Comparison of ENCODE assay signal across 9 cellular contexts in genomic region chr17:76909971-76910760, GRCh38. TPM values are rescaled to one million over a fixed set of nuclear protein-coding genes. Genes with fewer than 3 reads are reported as not detected.
DNase-seq lines count a peak whose midpoint lies in the region; ATAC-seq, FAIRE-seq and TF ChIP-seq lines count a peak whose summit lies in the region.
"Had no signal": no experiment of that assay in that cellular context is flagged by ENCODE, and none has a peak within 500 bp of the region (broad histone marks: within the 10 kb centered on the region; RNA-seq: fewer than 3 reads in every experiment).

No MANE protein-coding gene starts in this region.

- no peak overlapping the region for H3K4ac ChIP-seq in H9 (ENCODE audit: low read depth, low read length)

- H3K4me1 Mint-ChIP-seq in H9 = peaks cover 16 to 34% of the 10 kb centered on the region in 2 experiments
- H3K4me1 Mint-ChIP-seq in T-helper 17 cell = peaks cover 5% of the 10 kb centered on the region
- H3K4me1 Mint-ChIP-seq in osteocyte (ENCODE audit: unreplicated experiment) = no peaks in the 10 kb centered on the region
- H3K4me1 Mint-ChIP-seq: central memory CD8-positive, alpha-beta T cell had no signal

- WGBS in H9 (ENCODE audit: extremely low coverage, insufficient read length, low lambda C conversion rate) = no CpG with 5 or more reads among the region's 13 CpGs

- no peak overlapping the region for H2BK15ac ChIP-seq in H9 (ENCODE audit: low read depth, low read length)

- TF ChIP-seq CTCF in H9 (conservative IDR thresholded peaks at IDR 0.05) (no peak), endothelial cell of umbilical vein (IDR thresholded peaks at IDR 0.05; ENCODE audit: extremely low read depth in 1 of 2, insufficient read depth in 1 of 2, low read depth in 1 of 2, low read length in 2 of 2) (no peak), osteocyte (IDR thresholded peaks at IDR 0.05) (no peak)

- no peak overlapping the region for H4K91ac ChIP-seq in H9 (ENCODE audit: insufficient read length, low read depth, low read length)

- H3K27ac ChIP-seq in H9 (ENCODE audit: insufficient read length, low read depth, low read length) (no peak overlapping the region), endothelial cell of umbilical vein (ENCODE audit: insufficient read depth, low read depth, low read length) (no peak overlapping the region)

- H3K9me3 ChIP-seq in H9 (ENCODE audit: control insufficient read depth, low read depth, low read length) (no peaks in the 10 kb centered on the region), T-helper 17 cell (ENCODE audit: control insufficient read depth, low read length, poor library complexity, severe bottlenecking) (no peaks in the 10 kb centered on the region), endothelial cell of umbilical vein (replicated peaks; ENCODE audit: control insufficient read depth, insufficient read depth, low read length) (no peaks in the 10 kb centered on the region)

- H3K79me1 ChIP-seq in H9 (ENCODE audit: insufficient read depth, low read depth, low read length, poor library complexity, severe bottlenecking) = no peaks in the 10 kb centered on the region

- H2BK120ac ChIP-seq in H9 (ENCODE audit: low read depth, low read length, poor library complexity, severe bottlenecking) = no peak overlapping the region

- peaks cover 0 to 4% of the 10 kb centered on the region in 2 experiments; a peak in 2 of 5 replicates for H3K9me3 Mint-ChIP-seq in H9
- peaks cover 6% of the 10 kb centered on the region for H3K9me3 Mint-ChIP-seq in osteocyte (ENCODE audit: unreplicated experiment)
- H3K9me3 Mint-ChIP-seq: central memory CD8-positive, alpha-beta T cell had no signal

- POLR2A ChIA-PET in endothelial cell of umbilical vein (lab: Charles Lee) = no interaction called here

- H3K36me3 ChIP-seq in endothelial cell of umbilical vein (ENCODE audit: control insufficient read depth in 2 of 2, extremely low read depth in 1 of 2, insufficient read depth in 2 of 2, low read length in 2 of 2) = no peaks in the 10 kb centered on the region

- ATAC-seq in T-helper 17 cell (peak; percentile 36), GM21360 (IDR thresholded peaks at IDR 0.05; ENCODE audit: unreplicated experiment) (no peak)

- H3K27me3 Mint-ChIP-seq in H9 (ENCODE audit: low read depth) = no peaks in the 10 kb centered on the region; the same call in 1 of the 2 replicates
- peaks cover 35% of the 10 kb centered on the region for H3K27me3 Mint-ChIP-seq in T-helper 17 cell
- H3K27me3 Mint-ChIP-seq in osteocyte (ENCODE audit: unreplicated experiment) = peaks cover 10% of the 10 kb centered on the region

- dilution Hi-C loops in endothelial cell of umbilical vein (cut with MboI; ENCODE audit: extremely low pct_ligation_motif_present, low sequenced_read_pairs) = no loop called here

- H3K4me1 ChIP-seq in H9 (ENCODE audit: insufficient read depth, low read length) = peaks cover 4% of the 10 kb centered on the region; the same call in 1 of the 2 replicates
- no peaks in the 10 kb centered on the region for H3K4me1 ChIP-seq in endothelial cell of umbilical vein (ENCODE audit: control insufficient read depth, extremely low read depth, insufficient read depth, low read length)

- no peak overlapping the region for H4K8ac ChIP-seq in H9 (replicated peaks; ENCODE audit: insufficient read length, low read depth, low read length)

- H3K4me2 ChIP-seq in H9 (ENCODE audit: insufficient read depth, insufficient read length, low read length) (no peak overlapping the region), endothelial cell of umbilical vein (ENCODE audit: insufficient read depth, low read length) (no peak overlapping the region)

- CTCF ChIA-PET in endothelial cell of umbilical vein (lab: Charles Lee) = interaction anchor here (1.3 kb wide), 1 partner anchor 146 kb away, joined by 7 read pairs; no protein-coding TSS in a partner anchor

- BruUV-seq in endothelial cell of umbilical vein (replicated peaks; lab: Mats Ljungman, UMichigan) = no TSS peak

- H3K27ac Mint-ChIP-seq in H9 = peak overlapping the region in 1 of 3 experiments; percentile 76; a peak in 1 of 7 replicates
- no peak overlapping the region for H3K27ac Mint-ChIP-seq in T-helper 17 cell
- no peak overlapping the region for H3K27ac Mint-ChIP-seq in osteocyte (ENCODE audit: unreplicated experiment)

- H4K5ac ChIP-seq in H9 (ENCODE audit: insufficient read length, low read depth, low read length) = no peak overlapping the region

- peak; percentile 64 for FAIRE-seq in endothelial cell of umbilical vein (lab: Jason Lieb, UNC)

- no peak for TF ChIP-seq POLR2A in endothelial cell of umbilical vein (IDR thresholded peaks at IDR 0.05; ENCODE audit: low read depth, low read length)

- H2BK5ac ChIP-seq in H9 (ENCODE audit: insufficient read length, low read length) = no peak overlapping the region

- H2AFZ ChIP-seq in H9 (ENCODE audit: low read length) (no peak overlapping the region), endothelial cell of umbilical vein (ENCODE audit: low read depth, low read length) (no peak overlapping the region)

- H2BK20ac ChIP-seq in H9 (ENCODE audit: low read depth, low read length, poor library complexity, severe bottlenecking) = no peak overlapping the region

- no peak overlapping the region for H3K9ac ChIP-seq in H9 (ENCODE audit: extremely low read depth, insufficient read length, low read length)
- H3K9ac ChIP-seq in endothelial cell of umbilical vein (replicated peaks; ENCODE audit: extremely low read depth, insufficient read depth, low read length) = no peak overlapping the region

- H3K27me3 ChIP-seq in H9 (ENCODE audit: insufficient read depth, low read length) = no peaks in the 10 kb centered on the region
- no peaks in the 10 kb centered on the region for H3K27me3 ChIP-seq in endothelial cell of umbilical vein (ENCODE audit: control insufficient read depth in 2 of 2, insufficient read depth in 2 of 2, low read length in 2 of 2)

- no peak overlapping the region for H3K4me3 ChIP-seq in endothelial cell of umbilical vein (replicated peaks in 1 of 3; ENCODE audit: insufficient read depth in 1 of 3, low read depth in 1 of 3, low read length in 3 of 3)

- no peak overlapping the region for H3K18ac ChIP-seq in H9 (ENCODE audit: insufficient read length, low read depth, low read length)

- no peaks in the 10 kb centered on the region for H3K79me2 ChIP-seq in H9 (ENCODE audit: insufficient read depth, low read length)
- no peaks in the 10 kb centered on the region for H3K79me2 ChIP-seq in endothelial cell of umbilical vein (ENCODE audit: control insufficient read depth, insufficient read depth, low read length)

- H2AK5ac ChIP-seq in H9 (ENCODE audit: insufficient read length, low read length) = no peak overlapping the region

- H3K56ac ChIP-seq in H9 (ENCODE audit: insufficient read length, low read depth, low read length) = no peak overlapping the region

- no peak overlapping the region for H2BK12ac ChIP-seq in H9 (ENCODE audit: insufficient read length, low read depth, low read length)

- no peak overlapping the region for H3K23ac ChIP-seq in H9 (ENCODE audit: insufficient read length, low read depth, low read length)

- no peak overlapping the region for H3K14ac ChIP-seq in H9 (ENCODE audit: insufficient read depth, low read length)

- intact Hi-C loops in endothelial cell of umbilical vein (cut with micrococcal nuclease) = no loop called here

- H3T11ph ChIP-seq in H9 (ENCODE audit: low read length) = no peak overlapping the region

- H3K36me3 Mint-ChIP-seq in H9 (ENCODE audit: insufficient read depth in 1 of 3, low read depth in 3 of 3) = peaks cover 2 to 13% (median 3%) of the 10 kb centered on the region in 3 experiments; a peak in 6 of 7 replicates
- peaks cover 4% of the 10 kb centered on the region for H3K36me3 Mint-ChIP-seq in T-helper 17 cell (ENCODE audit: low read depth)
- H3K36me3 Mint-ChIP-seq in osteocyte (ENCODE audit: unreplicated experiment) = no peaks in the 10 kb centered on the region

- DNase-seq in H9 (peak; percentile 89), T-helper 17 cell (peak in 1 of 3 donors; percentile 18), endothelial cell of umbilical vein (ENCODE audit: low read depth, low spot score) (peak; percentile 53), occipital lobe (lab: John Stamatoyannopoulos, UW) (peak; percentile 76), osteocyte (ENCODE audit: extremely low spot score, unreplicated experiment) (no peak), NCI-H82 (lab: John Stamatoyannopoulos, UW) (no peak), midbrain (lab: John Stamatoyannopoulos, UW) (no peak)

- H3K4me3 Mint-ChIP-seq in H9 = peak overlapping the region in 1 of 2 experiments; percentile 16; a peak in 1 of 5 replicates
- no peak overlapping the region for H3K4me3 Mint-ChIP-seq in T-helper 17 cell
- no peak overlapping the region for H3K4me3 Mint-ChIP-seq in osteocyte (ENCODE audit: unreplicated experiment)
- H3K4me3 Mint-ChIP-seq: central memory CD8-positive, alpha-beta T cell had no signal

- no peaks in the 10 kb centered on the region for H3K9me1 ChIP-seq in endothelial cell of umbilical vein (replicated peaks; ENCODE audit: control insufficient read depth, extremely low read depth, insufficient read depth, low read length)

- H3K23me2 ChIP-seq in H9 (ENCODE audit: insufficient read length, low read depth, low read length, poor library complexity, severe bottlenecking) = no peaks in the 10 kb centered on the region

- H4K20me1 ChIP-seq in H9 (ENCODE audit: control insufficient read depth, insufficient read depth, insufficient read length) = no peaks in the 10 kb centered on the region
- no peaks in the 10 kb centered on the region for H4K20me1 ChIP-seq in endothelial cell of umbilical vein (replicated peaks; ENCODE audit: control insufficient read depth, extremely low read depth, insufficient read depth, low read length)

TF ChIP-seq in endothelial cell of umbilical vein, 7 proteins besides CTCF, POLR2A, EP300 and RAD21 (continues in another document):
- TF ChIP-seq POLR2AphosphoS5 (IDR thresholded peaks at IDR 0.05; ENCODE audit: insufficient read depth, low read depth, low read length) (no peak), GATA2 (IDR thresholded peaks at IDR 0.05; ENCODE audit: insufficient read depth, insufficient read length, low read depth, low read length) (no peak), MYC (IDR thresholded peaks at IDR 0.05; ENCODE audit: low read depth, low read length) (no peak)

RNA-seq across cellular contexts. Expression of gene MGAT5B, which starts 42.0 kb away (rescaled TPM):
- total RNA-seq in H9 (2021) (4.6 and 4.9 TPM in 2 replicates), T-helper 17 cell (1 to 10 TPM in 1 of 2 donors, under 1 TPM in 1; 0.55 to 1.4 TPM), endothelial cell of umbilical vein (2.1 and 2.3 TPM in 2 replicates), occipital lobe (23.7 TPM), osteocyte (0.40 and 0.55 TPM in 2 replicates)
- 1.7 and 1.9 TPM in 2 replicates for polyA plus RNA-seq in endothelial cell of umbilical vein
- 1.1 and 1.5 TPM in 2 replicates for polyA plus RNA-seq in endothelial cell of umbilical vein (2011; cell fraction: cytosol; rRNA removed)
- polyA plus RNA-seq in endothelial cell of umbilical vein (2011; cell fraction: nucleus; rRNA removed) = 2.8 and 3.6 TPM in 2 replicates
- polyA plus RNA-seq in endothelial cell of umbilical vein (2012) = 3.7 and 5.3 TPM in 2 replicates
- 0.64 and 1.2 TPM in 2 replicates for polyA minus RNA-seq in endothelial cell of umbilical vein
- polyA minus RNA-seq in endothelial cell of umbilical vein (2011; cell fraction: cytosol; rRNA and poly(A)+ RNA removed) = 7.0 TPM
- 1.5 and 3.8 TPM in 2 replicates for polyA minus RNA-seq in endothelial cell of umbilical vein (2011; cell fraction: nucleus; rRNA and poly(A)+ RNA removed)

Comparison
In these comparisons a context has a peak if more than half of its experiments do, and no peak if none do; other contexts are left out.
1. DNase-seq: peak in H9 (single experiment), endothelial cell of umbilical vein (single experiment) and occipital lobe (single experiment); none in osteocyte (single experiment), NCI-H82 (single experiment) and midbrain (single experiment).